23 cellular contexts compared by ENCODE assay signal in the genomic region with DNA sequence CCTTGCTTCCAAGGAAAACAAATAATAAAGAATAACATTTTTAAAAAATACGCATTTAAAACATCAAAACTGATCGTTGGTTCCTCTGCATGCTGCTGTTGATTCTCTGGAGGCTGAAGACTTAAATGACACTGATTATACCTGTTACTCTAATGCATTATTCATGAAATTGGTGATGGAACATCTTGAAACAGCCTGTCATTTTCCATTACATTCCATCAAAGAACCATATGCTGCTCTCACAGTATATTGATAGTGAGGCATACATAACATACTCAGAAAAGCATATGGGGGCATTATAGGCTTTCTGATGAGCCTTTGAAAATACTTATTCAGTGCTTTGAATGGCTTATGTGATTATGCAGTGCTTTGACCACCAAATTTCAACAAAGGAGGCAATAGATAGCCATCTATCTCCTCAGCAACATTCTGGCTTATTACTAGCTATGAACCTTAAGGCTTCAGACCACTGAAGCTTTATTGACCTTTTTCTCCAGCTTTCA.
"Had no signal": no experiment of that assay in that cellular context is flagged by ENCODE, and none has a peak within 500 bp of the region (broad histone marks: within the 10 kb centered on the region; RNA-seq: fewer than 3 reads in every experiment).

No MANE protein-coding gene starts in this region.

- H3K9me3 ChIP-seq: heart left ventricle, left lung, mucosa of descending colon, right lobe of liver, suprapubic skin, transverse colon, upper lobe of right lung, uterus had no signal

- H3K4me1 ChIP-seq: heart left ventricle, left lung, neural progenitor cell, right lobe of liver, suprapubic skin, transverse colon, upper lobe of right lung, uterus had no signal

- H3K27me3 ChIP-seq: heart left ventricle, hepatocyte, left lung, neural progenitor cell, right lobe of liver, suprapubic skin, transverse colon, upper lobe of right lung, uterus had no signal

- H3K9me3 Mint-ChIP-seq: mesothelial cell of epicardium; naive B cell; neural progenitor cell; stimulated activated naive CD8-positive, alpha-beta T cell treated with anti-CD3 and anti-CD28 coated beads, Interleukin-15, Interleukin-2, amounts not matched to agents 100 ng/mL and 50 ng/mL, for 24 hours had no signal

- H3K36me3 Mint-ChIP-seq: mesothelial cell of epicardium; naive B cell; natural killer cell treated with Interleukin-12 subunit alpha and Interleukin-12 subunit beta and Interleukin-15 and Interleukin-18, amount 100 ng/mL, for 72 hours; neural progenitor cell; stimulated activated naive B cell treated with anti-CD40 and anti-IgM and Interleukin-4, amounts not matched to agents 10 μg/mL and 1 μg/mL and 100 μg/mL, for 72 hours had no signal

- H3K36me3 ChIP-seq: heart left ventricle, left lung, neural progenitor cell, right lobe of liver, suprapubic skin, transverse colon, upper lobe of right lung, uterus had no signal

- H3K4me1 Mint-ChIP-seq: mesothelial cell of epicardium; naive B cell; neural progenitor cell; stimulated activated naive B cell treated with anti-CD40 and anti-IgM and Interleukin-4, amounts not matched to agents 10 μg/mL and 1 μg/mL and 100 μg/mL, for 72 hours had no signal

- H3K27me3 Mint-ChIP-seq: naive B cell; natural killer cell treated with Interleukin-12 subunit alpha and Interleukin-12 subunit beta and Interleukin-15 and Interleukin-18, amount 100 ng/mL, for 72 hours; stimulated activated naive B cell treated with anti-CD40 and anti-IgM and Interleukin-4, amounts not matched to agents 10 μg/mL and 1 μg/mL and 100 μg/mL, for 72 hours; stimulated activated naive CD8-positive, alpha-beta T cell treated with anti-CD3 and anti-CD28 coated beads, Interleukin-15, Interleukin-2, amounts not matched to agents 100 ng/mL and 50 ng/mL, for 24 hours had no signal

- DNase-seq: dermis blood vessel endothelial cell; effector memory CD4-positive, alpha-beta T cell; heart left ventricle; left cardiac atrium; left lung; mesenchymal stem cell; mucosa of descending colon; naive B cell; right lobe of liver; small intestine; stimulated activated CD4-positive, alpha-beta T cell treated with anti-CD3 and anti-CD28 coated beads, Interleukin-15, amount 100 ng/mL, for 24 hours; stimulated activated CD4-positive, alpha-beta T cell treated with anti-CD3 and anti-CD28 coated beads, Interleukin-2, amount 100 ng/mL, for 48 hours; stimulated activated naive B cell treated with anti-CD40 and anti-IgM and Interleukin-4, amounts not matched to agents 10 μg/mL and 1 μg/mL and 100 μg/mL, for 72 hours; transverse colon; upper lobe of right lung; uterus had no signal

- H3K27ac ChIP-seq: coronary artery, heart left ventricle, hepatocyte, left lung, neural progenitor cell, right lobe of liver, suprapubic skin, transverse colon, upper lobe of right lung, uterus had no signal

- H3K27ac Mint-ChIP-seq: mesothelial cell of epicardium; naive B cell; natural killer cell treated with Interleukin-12 subunit alpha and Interleukin-12 subunit beta and Interleukin-15 and Interleukin-18, amount 100 ng/mL, for 72 hours; neural progenitor cell; stimulated activated naive B cell treated with anti-CD40 and anti-IgM and Interleukin-4, amounts not matched to agents 10 μg/mL and 1 μg/mL and 100 μg/mL, for 72 hours; stimulated activated naive CD8-positive, alpha-beta T cell treated with anti-CD3 and anti-CD28 coated beads, Interleukin-15, Interleukin-2, amounts not matched to agents 100 ng/mL and 50 ng/mL, for 24 hours had no signal

- H3K4me3 Mint-ChIP-seq: mesothelial cell of epicardium; naive B cell; natural killer cell treated with Interleukin-12 subunit alpha and Interleukin-12 subunit beta and Interleukin-15 and Interleukin-18, amount 100 ng/mL, for 72 hours; neural progenitor cell; stimulated activated naive B cell treated with anti-CD40 and anti-IgM and Interleukin-4, amounts not matched to agents 10 μg/mL and 1 μg/mL and 100 μg/mL, for 72 hours; stimulated activated naive CD8-positive, alpha-beta T cell treated with anti-CD3 and anti-CD28 coated beads, Interleukin-15, Interleukin-2, amounts not matched to agents 100 ng/mL and 50 ng/mL, for 24 hours had no signal

- H3K4me3 ChIP-seq: coronary artery, heart left ventricle, hepatocyte, left lung, mucosa of descending colon, neural progenitor cell, right lobe of liver, suprapubic skin, transverse colon, upper lobe of right lung, uterus had no signal
